1 cellular context compared by ENCODE assay signal in the genomic region with DNA sequence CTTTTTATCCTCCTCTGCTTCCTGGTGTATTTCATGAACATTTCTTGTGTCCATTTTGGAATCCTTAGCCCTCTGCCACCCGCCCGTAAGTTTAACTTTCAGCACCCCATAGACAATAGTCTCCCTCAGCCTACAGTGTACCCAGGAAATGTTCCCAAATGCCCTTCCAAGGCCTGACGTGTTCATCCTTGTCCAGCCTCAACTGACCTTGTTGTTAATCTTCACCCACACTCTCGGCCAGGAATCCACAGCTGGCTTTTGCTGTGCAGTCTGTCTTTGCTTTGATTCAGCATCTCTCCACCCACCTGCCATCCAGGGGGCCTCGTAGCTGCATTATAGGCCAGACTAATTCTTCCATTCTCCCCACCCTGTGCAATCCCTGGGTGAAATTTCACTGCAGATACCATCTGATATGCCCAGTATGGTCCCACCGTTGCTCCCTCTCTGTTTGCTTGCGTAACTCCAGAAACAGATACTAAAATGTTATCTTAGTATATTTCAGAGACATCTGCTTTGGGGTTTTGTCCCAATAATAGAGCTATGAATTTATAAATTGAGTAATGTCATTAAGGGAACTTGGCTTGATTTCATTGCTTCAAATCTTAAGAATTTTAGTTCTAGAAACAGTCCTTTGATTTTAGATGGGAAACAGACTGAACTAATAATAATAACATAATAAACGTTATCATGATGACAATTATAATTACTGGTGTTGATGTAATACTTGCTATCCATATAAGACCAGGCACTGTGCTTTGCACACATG.
TF ChIP-seq lines count a peak whose summit lies in the region.

No MANE protein-coding gene starts in this region.

TF ChIP-seq in GM23338, 12 proteins besides CTCF, POLR2A, EP300 and RAD21 (continued from another document):
- TF ChIP-seq, protein P1, sequence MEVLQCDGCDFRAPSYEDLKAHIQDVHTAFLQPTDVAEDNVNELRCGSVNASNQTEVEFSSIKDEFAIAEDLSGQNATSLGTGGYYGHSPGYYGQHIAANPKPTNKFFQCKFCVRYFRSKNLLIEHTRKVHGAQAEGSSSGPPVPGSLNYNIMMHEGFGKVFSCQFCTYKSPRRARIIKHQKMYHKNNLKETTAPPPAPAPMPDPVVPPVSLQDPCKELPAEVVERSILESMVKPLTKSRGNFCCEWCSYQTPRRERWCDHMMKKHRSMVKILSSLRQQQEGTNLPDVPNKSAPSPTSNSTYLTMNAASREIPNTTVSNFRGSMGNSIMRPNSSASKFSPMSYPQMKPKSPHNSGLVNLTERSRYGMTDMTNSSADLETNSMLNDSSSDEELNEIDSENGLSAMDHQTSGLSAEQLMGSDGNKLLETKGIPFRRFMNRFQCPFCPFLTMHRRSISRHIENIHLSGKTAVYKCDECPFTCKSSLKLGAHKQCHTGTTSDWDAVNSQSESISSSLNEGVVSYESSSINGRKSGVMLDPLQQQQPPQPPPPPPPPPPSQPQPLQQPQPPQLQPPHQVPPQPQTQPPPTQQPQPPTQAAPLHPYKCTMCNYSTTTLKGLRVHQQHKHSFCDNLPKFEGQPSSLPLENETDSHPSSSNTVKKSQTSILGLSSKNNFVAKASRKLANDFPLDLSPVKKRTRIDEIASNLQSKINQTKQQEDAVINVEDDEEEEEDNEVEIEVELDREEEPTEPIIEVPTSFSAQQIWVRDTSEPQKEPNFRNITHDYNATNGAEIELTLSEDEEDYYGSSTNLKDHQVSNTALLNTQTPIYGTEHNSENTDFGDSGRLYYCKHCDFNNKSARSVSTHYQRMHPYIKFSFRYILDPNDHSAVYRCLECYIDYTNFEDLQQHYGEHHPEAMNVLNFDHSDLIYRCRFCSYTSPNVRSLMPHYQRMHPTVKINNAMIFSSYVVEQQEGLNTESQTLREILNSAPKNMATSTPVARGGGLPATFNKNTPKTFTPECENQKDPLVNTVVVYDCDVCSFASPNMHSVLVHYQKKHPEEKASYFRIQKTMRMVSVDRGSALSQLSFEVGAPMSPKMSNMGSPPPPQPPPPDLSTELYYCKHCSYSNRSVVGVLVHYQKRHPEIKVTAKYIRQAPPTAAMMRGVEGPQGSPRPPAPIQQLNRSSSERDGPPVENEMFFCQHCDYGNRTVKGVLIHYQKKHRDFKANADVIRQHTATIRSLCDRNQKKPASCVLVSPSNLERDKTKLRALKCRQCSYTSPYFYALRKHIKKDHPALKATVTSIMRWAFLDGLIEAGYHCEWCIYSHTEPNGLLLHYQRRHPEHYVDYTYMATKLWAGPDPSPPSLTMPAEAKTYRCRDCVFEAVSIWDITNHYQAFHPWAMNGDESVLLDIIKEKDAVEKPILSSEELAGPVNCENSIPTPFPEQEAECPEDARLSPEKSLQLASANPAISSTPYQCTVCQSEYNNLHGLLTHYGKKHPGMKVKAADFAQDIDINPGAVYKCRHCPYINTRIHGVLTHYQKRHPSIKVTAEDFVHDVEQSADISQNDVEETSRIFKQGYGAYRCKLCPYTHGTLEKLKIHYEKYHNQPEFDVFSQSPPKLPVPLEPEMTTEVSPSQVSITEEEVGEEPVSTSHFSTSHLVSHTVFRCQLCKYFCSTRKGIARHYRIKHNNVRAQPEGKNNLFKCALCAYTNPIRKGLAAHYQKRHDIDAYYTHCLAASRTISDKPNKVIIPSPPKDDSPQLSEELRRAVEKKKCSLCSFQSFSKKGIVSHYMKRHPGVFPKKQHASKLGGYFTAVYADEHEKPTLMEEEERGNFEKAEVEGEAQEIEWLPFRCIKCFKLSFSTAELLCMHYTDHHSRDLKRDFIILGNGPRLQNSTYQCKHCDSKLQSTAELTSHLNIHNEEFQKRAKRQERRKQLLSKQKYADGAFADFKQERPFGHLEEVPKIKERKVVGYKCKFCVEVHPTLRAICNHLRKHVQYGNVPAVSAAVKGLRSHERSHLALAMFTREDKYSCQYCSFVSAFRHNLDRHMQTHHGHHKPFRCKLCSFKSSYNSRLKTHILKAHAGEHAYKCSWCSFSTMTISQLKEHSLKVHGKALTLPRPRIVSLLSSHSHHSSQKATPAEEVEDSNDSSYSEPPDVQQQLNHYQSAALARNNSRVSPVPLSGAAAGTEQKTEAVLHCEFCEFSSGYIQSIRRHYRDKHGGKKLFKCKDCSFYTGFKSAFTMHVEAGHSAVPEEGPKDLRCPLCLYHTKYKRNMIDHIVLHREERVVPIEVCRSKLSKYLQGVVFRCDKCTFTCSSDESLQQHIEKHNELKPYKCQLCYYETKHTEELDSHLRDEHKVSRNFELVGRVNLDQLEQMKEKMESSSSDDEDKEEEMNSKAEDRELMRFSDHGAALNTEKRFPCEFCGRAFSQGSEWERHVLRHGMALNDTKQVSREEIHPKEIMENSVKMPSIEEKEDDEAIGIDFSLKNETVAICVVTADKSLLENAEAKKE (CRISPR knock-in tag; IDR thresholded peaks at IDR 0.05): no peak
- no peak for TF ChIP-seq STAT1 (IDR thresholded peaks at IDR 0.05; ENCODE audit: unreplicated experiment)
- no peak for TF ChIP-seq POLR2AphosphoS5 (IDR thresholded peaks at IDR 0.05; ENCODE audit: low read depth)
- TF ChIP-seq EZH2 (IDR thresholded peaks at IDR 0.05; ENCODE audit: low read depth, unreplicated experiment): no peak
